Comparison of ENCODE assay signal across 33 cellular contexts in genomic region chr2:22143840-22144239, GRCh38.
"Had no signal": no experiment of that assay in that cellular context is flagged by ENCODE, and none has a peak within 500 bp of the region (broad histone marks: within the 10 kb centered on the region; RNA-seq: fewer than 3 reads in every experiment).

No MANE protein-coding gene starts in this region.

- H2AFZ ChIP-seq: parathyroid adenoma had no signal

- H3K27ac Mint-ChIP-seq: effector memory CD8-positive, alpha-beta T cell; mesothelial cell of epicardium; naive B cell; natural killer cell treated with Interleukin-12 subunit alpha and Interleukin-12 subunit beta and Interleukin-15 and Interleukin-18, amount 100 ng/mL, for 72 hours; progenitor cell of endocrine pancreas; stimulated activated naive CD8-positive, alpha-beta T cell treated with anti-CD3 and anti-CD28 coated beads, Interleukin-15, amount 100 ng/mL, for 72 hours had no signal

- H3K9me3 ChIP-seq: esophagus squamous epithelium, neutrophil, suprapubic skin, upper lobe of right lung, vagina had no signal

- H3K4me1 ChIP-seq: esophagus squamous epithelium, heart right ventricle, left lung, parathyroid adenoma, suprapubic skin, transverse colon, upper lobe of right lung, vagina had no signal

- H3K36me3 ChIP-seq: esophagus squamous epithelium, heart right ventricle, left lung, neutrophil, suprapubic skin, transverse colon, upper lobe of right lung, vagina had no signal

- H3K79me2 ChIP-seq: parathyroid adenoma had no signal

- DNase-seq: cortex of kidney; effector memory CD8-positive, alpha-beta T cell; erythroblast; esophagus squamous epithelium; foreskin melanocyte; glutamatergic neuron; heart right ventricle; hippocampal formation; left cardiac atrium; left lung; mesenchymal stem cell; mucosa of descending colon; naive B cell; stimulated activated CD4-positive, alpha-beta T cell treated with anti-CD3 and anti-CD28 coated beads, Interleukin-12 subunit alpha, Interleukin-12 subunit beta, amount 100 ng/mL, for 4 hours; stimulated activated CD4-positive, alpha-beta T cell treated with anti-CD3 and anti-CD28 coated beads, Interleukin-1b, Interleukin-23, amount 100 ng/mL, for 48 hours; stimulated activated CD4-positive, alpha-beta T cell treated with anti-CD3 and anti-CD28 coated beads, Interleukin-4, amount 100 ng/mL, for 1 hour; stimulated activated CD8-positive, alpha-beta memory T cell treated with anti-CD3 and anti-CD28 coated beads, Interleukin-4, amount 100 ng/mL, for 48 hours; stimulated activated naive CD4-positive, alpha-beta T cell; stimulated activated naive CD8-positive, alpha-beta T cell treated with anti-CD3 and anti-CD28 coated beads, Interleukin-15, amount 100 ng/mL, for 72 hours; transverse colon; upper lobe of right lung had no signal

- H3K36me3 Mint-ChIP-seq: mesothelial cell of epicardium, naive B cell had no signal

- H3K27me3 Mint-ChIP-seq: effector memory CD8-positive, alpha-beta T cell; naive B cell; natural killer cell treated with Interleukin-12 subunit alpha and Interleukin-12 subunit beta and Interleukin-15 and Interleukin-18, amount 100 ng/mL, for 72 hours; progenitor cell of endocrine pancreas; stimulated activated naive CD8-positive, alpha-beta T cell treated with anti-CD3 and anti-CD28 coated beads, Interleukin-15, amount 100 ng/mL, for 72 hours had no signal

- H3K4me1 Mint-ChIP-seq: mesothelial cell of epicardium; naive B cell; neural crest cell; stimulated activated naive CD8-positive, alpha-beta T cell treated with anti-CD3 and anti-CD28 coated beads, Interleukin-15, amount 100 ng/mL, for 72 hours had no signal

- ATAC-seq: effector memory CD8-positive, alpha-beta T cell; heart right ventricle; left cardiac atrium; left lung; mucosa of descending colon; natural killer cell treated with Interleukin-12 subunit alpha and Interleukin-12 subunit beta and Interleukin-15 and Interleukin-18, amount 100 ng/mL, for 72 hours; sciatic nerve; stimulated activated naive CD8-positive, alpha-beta T cell treated with anti-CD3 and anti-CD28 coated beads, Interleukin-15, amount 100 ng/mL, for 72 hours; upper lobe of right lung had no signal

- H3K4me3 ChIP-seq: esophagus squamous epithelium, heart right ventricle, left lung, mucosa of descending colon, smooth muscle cell, suprapubic skin, transverse colon, upper lobe of right lung, vagina had no signal

- H3K4me2 ChIP-seq: smooth muscle cell had no signal

- H3K9ac ChIP-seq: parathyroid adenoma had no signal

- H3K27me3 ChIP-seq: esophagus squamous epithelium, heart right ventricle, left lung, neutrophil, suprapubic skin, transverse colon, upper lobe of right lung, vagina had no signal

- H3K27ac ChIP-seq: esophagus squamous epithelium, heart right ventricle, left lung, neutrophil, parathyroid adenoma, suprapubic skin, transverse colon, upper lobe of right lung, vagina had no signal

- FAIRE-seq: endometrium, islet of Langerhans had no signal

- H3K4me3 Mint-ChIP-seq: effector memory CD8-positive, alpha-beta T cell; mesothelial cell of epicardium; naive B cell; natural killer cell treated with Interleukin-12 subunit alpha and Interleukin-12 subunit beta and Interleukin-15 and Interleukin-18, amount 100 ng/mL, for 72 hours; neural crest cell; stimulated activated naive CD8-positive, alpha-beta T cell treated with anti-CD3 and anti-CD28 coated beads, Interleukin-15, amount 100 ng/mL, for 72 hours had no signal
